Comparison of ENCODE assay signal across 19 cellular contexts in the genomic region with DNA sequence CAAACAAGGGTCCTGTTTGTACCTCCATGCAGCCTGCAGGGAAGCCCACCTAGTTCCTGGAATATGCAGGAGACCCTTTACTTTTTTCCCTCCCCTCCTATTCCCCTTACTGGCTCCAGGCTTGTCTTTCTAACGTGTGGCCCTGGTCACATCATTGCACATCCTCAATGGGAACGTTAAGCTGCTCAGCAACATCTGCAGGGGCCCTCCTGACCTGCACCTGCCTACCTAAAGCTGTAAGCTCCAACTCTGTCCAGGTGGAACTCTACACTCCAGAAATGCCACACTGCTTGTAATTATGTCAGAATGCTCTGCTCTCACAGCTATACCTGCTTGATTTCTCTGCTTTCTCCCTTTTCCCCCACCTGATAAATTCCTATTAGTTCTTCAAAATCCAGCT.
A peak's percentile ranks its signal among the peaks of the same experiment; 100 is the strongest.
DNase-seq lines count a peak whose midpoint lies in the region; ATAC-seq, FAIRE-seq and TF ChIP-seq lines count a peak whose summit lies in the region.
"Had no signal": no experiment of that assay in that cellular context is flagged by ENCODE, and none has a peak within 500 bp of the region (broad histone marks: within the 10 kb centered on the region; RNA-seq: fewer than 3 reads in every experiment).

No MANE protein-coding gene starts in this region.

- no peak overlapping the region for H2BK20ac ChIP-seq in H1 (ENCODE audit: low read length)

- no peak overlapping the region for H2BK15ac ChIP-seq in H1 (ENCODE audit: low read length)

- H3K79me2 ChIP-seq in H1 (ENCODE audit: control insufficient read depth in 1 of 2, insufficient read depth in 2 of 2, low read length in 2 of 2) = no peaks in the 10 kb centered on the region

- H3K36me3 Mint-ChIP-seq in MCF 10A (ENCODE audit: insufficient read depth, unreplicated experiment) = peaks cover 5% of the 10 kb centered on the region
- H3K36me3 Mint-ChIP-seq: CD8-positive, alpha-beta memory T cell had no signal

- no peak for TF ChIP-seq EP300 in H1 (IDR thresholded peaks at IDR 0.05; ENCODE audit: borderline replicate concordance in 1 of 2, low read depth in 2 of 2, low read length in 2 of 2)

- no peak overlapping the region for H2AFZ ChIP-seq in H1 (ENCODE audit: low read length)

- no peaks in the 10 kb centered on the region for H3K9me3 ChIP-seq in H1 (ENCODE audit: insufficient read depth in 2 of 2, low read depth in 1 of 2, low read length in 1 of 2)
- H3K9me3 ChIP-seq: Peyer's patch had no signal

- H3K9ac ChIP-seq in H1 (replicated peaks in 1 of 4; ENCODE audit: extremely low read depth in 1 of 4, low read depth in 3 of 4, low read length in 3 of 4) = no peak overlapping the region

- H4K8ac ChIP-seq in H1 (ENCODE audit: extremely low read depth, insufficient read depth, low read length) = no peak overlapping the region

- DNase-seq in NCI-H510A treated with DMSO at 0.1 percent for 48 hours (lab: John Stamatoyannopoulos, UW) (peak; percentile 12), NCI-H510A (lab: John Stamatoyannopoulos, UW) (no peak), NCI-H774 (lab: John Stamatoyannopoulos, UW) (peak; percentile 25), H1 (ENCODE audit: low read depth in 1 of 2, low spot score in 2 of 2) (no peak), MCF 10A (ENCODE audit: unreplicated experiment) (no peak)
- DNase-seq: CD8-positive, alpha-beta memory T cell; DMS79 treated with DMSO at 0.1 percent for 48 hours; GOT3; NCI-H1092 treated with DMSO at 0.1 percent for 48 hours; NCI-H1694 treated with DMSO at 0.1 percent for 48 hours; NCI-H2081 treated with DMSO at 0.1 percent for 48 hours; NCI-H446; NCI-H69; Peyer's patch; T-helper 17 cell had no signal

- no peak overlapping the region for H3K4me3 Mint-ChIP-seq in MCF 10A (ENCODE audit: unreplicated experiment)
- H3K4me3 Mint-ChIP-seq: CD8-positive, alpha-beta memory T cell; T-helper 17 cell had no signal

- no peaks in the 10 kb centered on the region for H3K36me3 ChIP-seq in H1 (ENCODE audit: control insufficient read depth in 2 of 4, insufficient read depth in 4 of 4, low read length in 3 of 4)
- H3K36me3 ChIP-seq: Peyer's patch had no signal

- ATAC-seq in HG03159 (IDR thresholded peaks at IDR 0.05; ENCODE audit: unreplicated experiment) (no peak), HG03342 (IDR thresholded peaks at IDR 0.05; ENCODE audit: unreplicated experiment) (no peak)
- ATAC-seq: T-helper 17 cell had no signal

- BruUV-seq in MCF 10A (replicated peaks; lab: Mats Ljungman, UMichigan) = no TSS peak

- H3K27ac Mint-ChIP-seq in MCF 10A (ENCODE audit: low read depth, unreplicated experiment) = no peak overlapping the region
- H3K27ac Mint-ChIP-seq: CD8-positive, alpha-beta memory T cell; T-helper 17 cell had no signal

- H3K27me3 Mint-ChIP-seq in MCF 10A (ENCODE audit: insufficient read depth, unreplicated experiment) = peaks cover 72% of the 10 kb centered on the region

- H3K4me2 ChIP-seq in H1 (ENCODE audit: insufficient read depth in 1 of 2, low read depth in 2 of 2, low read length in 2 of 2) = no peak overlapping the region

- peak; percentile 51 to 59 for TF ChIP-seq RAD21 in H1 (IDR thresholded peaks at IDR 0.05 in 1 of 2, conservative IDR thresholded peaks at IDR 0.05 in 1 of 2; ENCODE audit: low read depth in 2 of 2, low read length in 2 of 2)

- no peak overlapping the region for H2BK5ac ChIP-seq in H1 (ENCODE audit: low read depth, low read length)

- no peak overlapping the region for H3K56ac ChIP-seq in H1 (replicated peaks; ENCODE audit: insufficient read length, low read depth, low read length)

- H2AK5ac ChIP-seq in H1 (ENCODE audit: low read depth, low read length) = no peak overlapping the region

- H3K27me3 ChIP-seq in H1 (replicated peaks in 1 of 4; ENCODE audit: control insufficient read depth in 3 of 4, extremely low read depth in 1 of 4, insufficient read depth in 3 of 4, low read length in 3 of 4) = no peaks in the 10 kb centered on the region
- H3K27me3 ChIP-seq: Peyer's patch had no signal

- H3K23me2 ChIP-seq in H1 (ENCODE audit: low read depth, low read length) = no peaks in the 10 kb centered on the region

- no peaks in the 10 kb centered on the region for H4K20me1 ChIP-seq in H1 (replicated peaks in 1 of 2; ENCODE audit: control insufficient read depth in 1 of 2, insufficient read depth in 2 of 2, low read length in 2 of 2)

- POLR2A ChIA-PET in H1 (lab: Charles Lee; ENCODE audit: partially characterized antibody) (no interaction called here), MCF 10A (lab: Yijun Ruan, JAX) (no interaction called here)

- no peak overlapping the region for H3K18ac ChIP-seq in H1 (ENCODE audit: extremely low read depth, low read length)

- H3K9me3 Mint-ChIP-seq in MCF 10A (ENCODE audit: unreplicated experiment) = no peaks in the 10 kb centered on the region
- H3K9me3 Mint-ChIP-seq: CD8-positive, alpha-beta memory T cell had no signal

- intact Hi-C loops in MCF 10A (cut with micrococcal nuclease) = no loop called here

- no peak overlapping the region for H3K4me3 ChIP-seq in H1 (ENCODE audit: extremely low read depth in 1 of 4, insufficient read depth in 2 of 4, low read depth in 3 of 4, low read length in 4 of 4)
- H3K4me3 ChIP-seq: Peyer's patch had no signal

- H2BK120ac ChIP-seq in H1 (replicated peaks; ENCODE audit: low read depth, low read length) = no peak overlapping the region

- no peak overlapping the region for H3K23ac ChIP-seq in H1 (ENCODE audit: insufficient read length)

- no peak overlapping the region for H4K5ac ChIP-seq in H1 (ENCODE audit: insufficient read length, low read depth, low read length)

- CTCF ChIA-PET in H1 (lab: Charles Lee; ENCODE audit: partially characterized antibody) (interaction anchor here (0.5 to 2.1 kb wide), 7 partner anchors 10 to 1007 kb away, joined by 3 to 8 read pairs (median 4); no protein-coding TSS in a partner anchor), MCF 10A (lab: Yijun Ruan, JAX) (interaction anchor here (0.7 to 2.7 kb wide), 2 partner anchors 10 to 1007 kb away, joined by 3 to 10 read pairs; no protein-coding TSS in a partner anchor)

- H3K4me1 ChIP-seq in H1 (replicated peaks in 1 of 4; ENCODE audit: control insufficient read depth in 3 of 4, insufficient read depth in 4 of 4, low read length in 3 of 4) = peaks cover 0 to 3% (median under 1%) of the 10 kb centered on the region in 4 experiments; a peak in 3 of 7 replicates
- H3K4me1 ChIP-seq: Peyer's patch had no signal

- no peak overlapping the region; the same call in 1 of the 2 replicates for H2BK12ac ChIP-seq in H1 (ENCODE audit: low read depth, low read length)

- TF ChIP-seq CTCF in GM12872 (IDR thresholded peaks at IDR 0.05; ENCODE audit: insufficient read depth, low read depth, low read length) (peak; percentile 29; the same call in 1 of the 3 replicates), H1 (IDR thresholded peaks at IDR 0.05; ENCODE audit: control extremely low read depth in 1 of 3, insufficient read depth in 1 of 3, low read depth in 1 of 3, low read length in 3 of 3) (peak; percentile 19 to 42 (median 26); a peak in 3 of 4 replicates), MCF 10A (IDR thresholded peaks at IDR 0.05; ENCODE audit: unreplicated experiment) (no peak)

- TF ChIP-seq POLR2A in H1 (IDR thresholded peaks at IDR 0.05; ENCODE audit: control extremely low read depth in 1 of 2, low read depth in 2 of 2, low read length in 2 of 2) = no peak

- no peaks in the 10 kb centered on the region; the same call in 1 of the 2 replicates for H3K79me1 ChIP-seq in H1 (ENCODE audit: low read depth, low read length)

- no peak overlapping the region for H3K14ac ChIP-seq in H1 (ENCODE audit: insufficient read length)

- H3K27ac ChIP-seq in H1 (ENCODE audit: low read depth, low read length) = no peak overlapping the region
- H3K27ac ChIP-seq: Peyer's patch had no signal

- H3K4ac ChIP-seq in H1 (replicated peaks; ENCODE audit: insufficient read length, low read depth, low read length) = no peak overlapping the region

- no peak overlapping the region for H4K91ac ChIP-seq in H1 (replicated peaks; ENCODE audit: insufficient read length, low read length)

- 69% methylated on average over 2 of the region's 2 CpGs; no CpG with 5 or more reads in 1 of the 2 experiments for WGBS in H1 (ENCODE audit: extremely low coverage in 1 of 2, insufficient coverage in 1 of 2, insufficient read length in 1 of 2, insufficient replicate concordance in 2 of 2, low coverage in 1 of 2, low lambda C conversion rate in 2 of 2, missing lambda C conversion rate in 1 of 2), 2 experiments

- no peak for FAIRE-seq in H1 (lab: Jason Lieb, UNC)
- FAIRE-seq: A204.1 had no signal

- no peaks in the 10 kb centered on the region for H3K4me1 Mint-ChIP-seq in MCF 10A (ENCODE audit: insufficient read depth, unreplicated experiment)
- H3K4me1 Mint-ChIP-seq: CD8-positive, alpha-beta memory T cell had no signal

TF ChIP-seq in H1, 55 proteins besides CTCF, POLR2A, EP300 and RAD21:
- no peak for TF ChIP-seq GABPA (IDR thresholded peaks at IDR 0.05; ENCODE audit: borderline replicate concordance, insufficient read depth, low read length)
- TF ChIP-seq SP1 (IDR thresholded peaks at IDR 0.05; ENCODE audit: low read depth, low read length) = no peak
- no peak for TF ChIP-seq KDM1A (IDR thresholded peaks at IDR 0.05; ENCODE audit: borderline replicate concordance, low read length)
- TF ChIP-seq CBX8 (IDR thresholded peaks at IDR 0.05; ENCODE audit: borderline replicate concordance, low read depth, low read length) = no peak
- no peak for TF ChIP-seq YY1 (IDR thresholded peaks at IDR 0.05; ENCODE audit: low read depth, low read length)
- no peak for TF ChIP-seq SP2 (IDR thresholded peaks at IDR 0.05; ENCODE audit: low read length)
- no peak for TF ChIP-seq KDM5A (IDR thresholded peaks at IDR 0.05; ENCODE audit: low read length)

Comparison
In these comparisons a context has a peak if more than half of its experiments do, and no peak if none do; other contexts are left out.
1. DNase-seq: peak in NCI-H510A treated with DMSO at 0.1 percent for 48 hours (single experiment) and NCI-H774 (single experiment); none in NCI-H510A (single experiment), H1 (0 of 2) and MCF 10A (single experiment).